ENCODE assay signal across 1 cellular context in the genomic region with DNA sequence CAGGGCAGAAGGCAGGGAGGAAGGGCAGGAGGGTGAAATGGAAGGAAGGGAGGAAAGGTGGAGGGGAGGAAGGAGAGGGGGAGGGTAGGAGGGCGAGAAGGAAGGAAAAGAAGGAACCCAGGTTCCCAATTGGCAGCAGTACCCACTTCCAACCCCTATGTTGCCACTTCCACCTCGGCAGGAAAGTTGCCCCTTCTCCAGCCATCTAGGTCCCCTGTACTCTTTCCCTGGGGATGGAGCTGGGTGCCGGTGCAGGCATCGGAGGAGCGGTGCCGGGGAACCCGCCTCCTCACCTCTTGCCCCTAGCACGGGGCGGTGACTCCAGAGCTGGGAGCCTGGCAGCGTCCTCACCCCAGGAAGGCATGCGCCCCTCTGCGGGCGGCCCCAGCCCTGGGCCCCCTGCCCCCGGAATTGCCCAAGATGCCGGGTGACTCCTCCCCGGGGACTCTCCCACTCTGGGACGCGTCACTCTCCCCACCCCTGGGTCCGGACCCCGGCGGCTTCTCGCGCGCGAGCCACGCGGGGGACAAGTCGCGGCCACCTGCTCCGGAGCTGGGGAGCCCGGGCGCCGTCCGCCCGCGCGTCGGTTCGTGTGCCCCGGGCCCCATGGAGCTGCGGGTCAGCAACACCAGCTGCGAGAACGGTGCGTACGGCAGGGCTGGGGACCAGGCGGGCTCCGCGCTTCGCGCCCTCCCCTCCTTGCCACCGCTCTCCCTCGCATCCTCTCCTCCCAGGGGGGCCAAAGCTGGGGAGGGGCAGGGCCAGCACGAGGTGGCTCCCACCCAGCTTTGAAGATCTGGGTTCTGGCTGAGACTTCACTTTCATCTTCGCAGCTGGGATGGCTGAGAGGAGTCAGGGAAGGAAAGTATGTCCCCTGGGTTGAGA.
TF ChIP-seq lines count a peak whose summit lies in the region.

NIPAL4 (plus strand) TSS at position 499 of the 885 bp plus-strand sequence; CDS start at position 607, 108 bp downstream.

TF ChIP-seq in HEK293, 187 proteins besides CTCF, POLR2A, EP300 and RAD21 (continued from another document and continues in another):
- TF ChIP-seq ZBTB11 (tag by site-specific recombination; conservative IDR thresholded peaks at IDR 0.05; ENCODE audit: low read depth) (no peak), ZNF292 (tag by site-specific recombination; IDR thresholded peaks at IDR 0.05; ENCODE audit: borderline replicate concordance, low read depth) (no peak), ZNF610 (tag by site-specific recombination; IDR thresholded peaks at IDR 0.05; ENCODE audit: borderline replicate concordance) (no peak), ZNF529 (tag by site-specific recombination; IDR thresholded peaks at IDR 0.05; ENCODE audit: insufficient replicate concordance) (no peak), ZNF221 (tag by site-specific recombination; IDR thresholded peaks at IDR 0.05; ENCODE audit: borderline replicate concordance) (no peak), SP7 (tag by site-specific recombination; IDR thresholded peaks at IDR 0.05) (0 out of 2 replicates have a peak, but pooled peaks have one; percentile 25), ZNF777 (tag by site-specific recombination; IDR thresholded peaks at IDR 0.05; ENCODE audit: borderline replicate concordance) (peak; percentile 59; the same call in 1 of the 2 replicates), INSM2 (tag by site-specific recombination; IDR thresholded peaks at IDR 0.05) (no peak), ZNF266 (tag by site-specific recombination; IDR thresholded peaks at IDR 0.05; ENCODE audit: low read depth) (no peak), ZNF433 (tag by site-specific recombination; IDR thresholded peaks at IDR 0.05; ENCODE audit: low read depth) (no peak), BCL11A (tag by site-specific recombination; IDR thresholded peaks at IDR 0.05; ENCODE audit: low read depth) (no peak), ZNF76 (tag by site-specific recombination; IDR thresholded peaks at IDR 0.05; ENCODE audit: borderline replicate concordance, low read depth) (no peak), ZNF24 (tag by site-specific recombination; IDR thresholded peaks at IDR 0.05) (no peak), ZNF747 (tag by site-specific recombination; IDR thresholded peaks at IDR 0.05) (no peak), ZNF391 (tag by site-specific recombination; IDR thresholded peaks at IDR 0.05; ENCODE audit: borderline replicate concordance, low read depth) (no peak), SP2 (tag by site-specific recombination; IDR thresholded peaks at IDR 0.05) (peak; percentile 39), OVOL3 (tag by site-specific recombination; IDR thresholded peaks at IDR 0.05) (no peak), ZNF658 (tag by site-specific recombination; IDR thresholded peaks at IDR 0.05) (no peak), ZNF239 (tag by site-specific recombination; IDR thresholded peaks at IDR 0.05) (no peak), ZNF366 (tag by site-specific recombination; conservative IDR thresholded peaks at IDR 0.05) (peak; percentile 72), GLI4 (tag by site-specific recombination; IDR thresholded peaks at IDR 0.05) (no peak), MZF1 (tag by site-specific recombination; IDR thresholded peaks at IDR 0.05; ENCODE audit: borderline replicate concordance) (no peak), ZNF785 (tag by site-specific recombination; IDR thresholded peaks at IDR 0.05) (no peak), ZNF23 (tag by site-specific recombination; IDR thresholded peaks at IDR 0.05; ENCODE audit: borderline replicate concordance) (no peak), ZNF768 (tag by site-specific recombination; IDR thresholded peaks at IDR 0.05) (no peak), ZNF501 (tag by site-specific recombination; IDR thresholded peaks at IDR 0.05) (no peak), GFI1B (tag by site-specific recombination; IDR thresholded peaks at IDR 0.05) (no peak), ZNF449 (tag by site-specific recombination; IDR thresholded peaks at IDR 0.05) (no peak), ZBTB48 (tag by site-specific recombination; IDR thresholded peaks at IDR 0.05) (peak; percentile 51; the same call in 1 of the 2 replicates), GLIS1 (tag by site-specific recombination; IDR thresholded peaks at IDR 0.05) (peak; percentile 97), ZNF596 (tag by site-specific recombination; IDR thresholded peaks at IDR 0.05) (no peak), EGR2 (tag by site-specific recombination; IDR thresholded peaks at IDR 0.05; ENCODE audit: low read depth) (0 out of 2 replicates have a peak, but pooled peaks have one; percentile 14), ZNF571 (tag by site-specific recombination; IDR thresholded peaks at IDR 0.05) (no peak), GLI2 (tag by site-specific recombination; IDR thresholded peaks at IDR 0.05; ENCODE audit: borderline replicate concordance, low read depth) (no peak), ZNF837 (tag by site-specific recombination; IDR thresholded peaks at IDR 0.05) (no peak), YY1 (tag by site-specific recombination; IDR thresholded peaks at IDR 0.05) (no peak), ZNF112 (tag by site-specific recombination; IDR thresholded peaks at IDR 0.05) (no peak), ZNF585B (tag by site-specific recombination; IDR thresholded peaks at IDR 0.05) (no peak), ZNF155 (tag by site-specific recombination; IDR thresholded peaks at IDR 0.05) (no peak), SCRT2 (tag by site-specific recombination; IDR thresholded peaks at IDR 0.05) (peak; percentile 8; the same call in 1 of the 2 replicates), ZFHX2 (tag by site-specific recombination; conservative IDR thresholded peaks at IDR 0.05) (peak; percentile 27; the same call in 1 of the 2 replicates), ZNF354C (tag by site-specific recombination; IDR thresholded peaks at IDR 0.05; ENCODE audit: borderline replicate concordance, low read depth) (no peak), ZFP37 (tag by site-specific recombination; IDR thresholded peaks at IDR 0.05) (no peak), ZSCAN4 (tag by site-specific recombination; IDR thresholded peaks at IDR 0.05) (no peak), ZNF324 (tag by site-specific recombination; IDR thresholded peaks at IDR 0.05) (no peak), ZIC2 (tag by site-specific recombination; IDR thresholded peaks at IDR 0.05) (peak; percentile 95), KLF17 (tag by site-specific recombination; IDR thresholded peaks at IDR 0.05) (0 out of 2 replicates have a peak, but pooled peaks have one; percentile 40), ZNF624 (tag by site-specific recombination; IDR thresholded peaks at IDR 0.05) (no peak), ZNF488 (tag by site-specific recombination; IDR thresholded peaks at IDR 0.05) (no peak)
- TF ChIP-seq, protein P1, sequence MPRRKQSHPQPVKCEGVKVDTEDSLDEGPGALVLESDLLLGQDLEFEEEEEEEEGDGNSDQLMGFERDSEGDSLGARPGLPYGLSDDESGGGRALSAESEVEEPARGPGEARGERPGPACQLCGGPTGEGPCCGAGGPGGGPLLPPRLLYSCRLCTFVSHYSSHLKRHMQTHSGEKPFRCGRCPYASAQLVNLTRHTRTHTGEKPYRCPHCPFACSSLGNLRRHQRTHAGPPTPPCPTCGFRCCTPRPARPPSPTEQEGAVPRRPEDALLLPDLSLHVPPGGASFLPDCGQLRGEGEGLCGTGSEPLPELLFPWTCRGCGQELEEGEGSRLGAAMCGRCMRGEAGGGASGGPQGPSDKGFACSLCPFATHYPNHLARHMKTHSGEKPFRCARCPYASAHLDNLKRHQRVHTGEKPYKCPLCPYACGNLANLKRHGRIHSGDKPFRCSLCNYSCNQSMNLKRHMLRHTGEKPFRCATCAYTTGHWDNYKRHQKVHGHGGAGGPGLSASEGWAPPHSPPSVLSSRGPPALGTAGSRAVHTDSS (tag by site-specific recombination; IDR thresholded peaks at IDR 0.05): no peak
- TF ChIP-seq, protein P2, sequence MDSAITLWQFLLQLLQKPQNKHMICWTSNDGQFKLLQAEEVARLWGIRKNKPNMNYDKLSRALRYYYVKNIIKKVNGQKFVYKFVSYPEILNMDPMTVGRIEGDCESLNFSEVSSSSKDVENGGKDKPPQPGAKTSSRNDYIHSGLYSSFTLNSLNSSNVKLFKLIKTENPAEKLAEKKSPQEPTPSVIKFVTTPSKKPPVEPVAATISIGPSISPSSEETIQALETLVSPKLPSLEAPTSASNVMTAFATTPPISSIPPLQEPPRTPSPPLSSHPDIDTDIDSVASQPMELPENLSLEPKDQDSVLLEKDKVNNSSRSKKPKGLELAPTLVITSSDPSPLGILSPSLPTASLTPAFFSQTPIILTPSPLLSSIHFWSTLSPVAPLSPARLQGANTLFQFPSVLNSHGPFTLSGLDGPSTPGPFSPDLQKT (IDR thresholded peaks at IDR 0.05; ENCODE audit: borderline replicate concordance, low read depth, low read length): no peak
- TF ChIP-seq, protein P3, sequence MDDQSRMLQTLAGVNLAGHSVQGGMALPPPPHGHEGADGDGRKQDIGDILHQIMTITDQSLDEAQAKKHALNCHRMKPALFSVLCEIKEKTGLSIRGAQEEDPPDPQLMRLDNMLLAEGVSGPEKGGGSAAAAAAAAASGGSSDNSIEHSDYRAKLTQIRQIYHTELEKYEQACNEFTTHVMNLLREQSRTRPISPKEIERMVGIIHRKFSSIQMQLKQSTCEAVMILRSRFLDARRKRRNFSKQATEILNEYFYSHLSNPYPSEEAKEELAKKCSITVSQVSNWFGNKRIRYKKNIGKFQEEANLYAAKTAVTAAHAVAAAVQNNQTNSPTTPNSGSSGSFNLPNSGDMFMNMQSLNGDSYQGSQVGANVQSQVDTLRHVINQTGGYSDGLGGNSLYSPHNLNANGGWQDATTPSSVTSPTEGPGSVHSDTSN (CRISPR knock-in tag; IDR thresholded peaks at IDR 0.05): no peak
